Comparison of ENCODE assay signal across 33 cellular contexts in the genomic region with DNA sequence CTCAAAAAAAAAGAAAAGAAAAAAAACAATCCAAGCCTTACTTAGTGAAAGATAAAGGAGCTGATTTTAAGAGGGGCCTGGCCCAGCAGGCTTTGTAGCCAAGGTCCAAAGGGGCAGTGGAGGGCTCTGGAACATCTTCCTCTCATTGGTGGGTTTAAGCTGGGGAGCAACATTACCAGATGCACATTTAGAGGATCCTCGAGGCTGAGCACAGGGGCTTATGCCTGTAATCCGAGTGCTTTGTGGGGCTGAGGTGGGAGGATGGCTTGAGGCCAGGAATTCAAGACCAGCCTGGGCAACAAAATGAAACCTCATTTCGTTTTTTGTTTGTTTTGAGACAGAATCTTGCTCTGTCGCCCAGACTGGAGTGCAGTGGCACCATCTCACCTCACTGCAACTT. TPM values are rescaled to one million over a fixed set of nuclear protein-coding genes. Genes with fewer than 3 reads are reported as not detected.
DNase-seq lines count a peak whose midpoint lies in the region; ATAC-seq and TF ChIP-seq lines count a peak whose summit lies in the region.
"Had no signal": no experiment of that assay in that cellular context is flagged by ENCODE, and none has a peak within 500 bp of the region (broad histone marks: within the 10 kb centered on the region; RNA-seq: fewer than 3 reads in every experiment).

No MANE protein-coding gene starts in this region.

- no peaks in the 10 kb centered on the region for H3K9me3 ChIP-seq in WERI-Rb-1 (ENCODE audit: severe bottlenecking)
- H3K9me3 ChIP-seq: A549, right atrium auricular region, spleen, thoracic aorta, vagina had no signal

- no peak for TF ChIP-seq CTCF in WERI-Rb-1 (IDR thresholded peaks at IDR 0.05; ENCODE audit: low read depth, low read length)
- no peak for TF ChIP-seq CTCF in nephron (IDR thresholded peaks at IDR 0.05; ENCODE audit: unreplicated experiment in 3 of 3)
- no peak for TF ChIP-seq CTCF in omental fat pad (IDR thresholded peaks at IDR 0.05)
- no peak for TF ChIP-seq CTCF in foreskin keratinocyte (conservative IDR thresholded peaks at IDR 0.05)

- H3K36me3 Mint-ChIP-seq in nephron (ENCODE audit: low read depth) = no peaks in the 10 kb centered on the region
- H3K36me3 Mint-ChIP-seq: activated naive CD4-positive, alpha-beta T cell treated with anti-CD3 and anti-CD28 coated beads, Interleukin-2, amount 50 U/mL, for 24 hours; CD4-positive, CD25-positive, alpha-beta regulatory T cell; immature natural killer cell had no signal

- no peak overlapping the region for H3K4me3 Mint-ChIP-seq in nephron
- H3K4me3 Mint-ChIP-seq: activated CD8-positive, alpha-beta T cell treated with anti-CD3 and anti-CD28 coated beads for 36 hours; activated naive CD4-positive, alpha-beta T cell treated with anti-CD3 and anti-CD28 coated beads, Interleukin-2, amount 50 U/mL, for 24 hours; activated T-helper 17 cell treated with anti-CD3 and anti-CD28 coated beads, Interleukin-2, amount 50 U/mL, for 72 hours; CD4-positive, CD25-positive, alpha-beta regulatory T cell; immature natural killer cell; neural crest cell; stimulated activated naive CD8-positive, alpha-beta T cell treated with anti-CD3 and anti-CD28 coated beads, Interleukin-15, Interleukin-2, amounts not matched to agents 100 ng/mL and 50 ng/mL, for 24 hours had no signal

- H3K9me3 Mint-ChIP-seq in nephron = no peaks in the 10 kb centered on the region
- H3K9me3 Mint-ChIP-seq: activated CD8-positive, alpha-beta T cell treated with anti-CD3 and anti-CD28 coated beads for 36 hours; activated naive CD4-positive, alpha-beta T cell treated with anti-CD3 and anti-CD28 coated beads, Interleukin-2, amount 50 U/mL, for 24 hours; activated T-helper 17 cell treated with anti-CD3 and anti-CD28 coated beads, Interleukin-2, amount 50 U/mL, for 72 hours; CD4-positive, CD25-positive, alpha-beta regulatory T cell; immature natural killer cell; neural crest cell; stimulated activated naive CD8-positive, alpha-beta T cell treated with anti-CD3 and anti-CD28 coated beads, Interleukin-15, Interleukin-2, amounts not matched to agents 100 ng/mL and 50 ng/mL, for 24 hours had no signal

- DNase-seq in DMS79 (lab: John Stamatoyannopoulos, UW) (peak; percentile 73), NCI-H1105 treated with DMSO at 0.1 percent for 48 hours (lab: John Stamatoyannopoulos, UW) (peak; percentile 47), WERI-Rb-1 (peak; percentile 56), omental fat pad (ENCODE audit: low spot score) (no peak), foreskin keratinocyte (no peak), LoVo (ENCODE audit: low spot score) (no peak)
- DNase-seq: activated CD8-positive, alpha-beta T cell treated with anti-CD3 and anti-CD28 coated beads for 36 hours; AML-193; amygdala; CD4-positive, CD25-positive, alpha-beta regulatory T cell; GM23248; immature natural killer cell; left cardiac atrium; NCI-H146; NCI-H526; Right ventricle myocardium superior; spleen; stimulated activated CD4-positive, alpha-beta T cell treated with anti-CD3 and anti-CD28 coated beads, Interleukin-2, amount 100 ng/mL, for 24 hours; T-helper 2 cell had no signal

- H3K4me3 ChIP-seq in WERI-Rb-1 (ENCODE audit: low read depth, low read length) = no peak overlapping the region
- H3K4me3 ChIP-seq: A549, GM23248, right atrium auricular region, spleen, thoracic aorta, vagina had no signal

- H3K27me3 ChIP-seq in WERI-Rb-1 (ENCODE audit: insufficient read depth, low read depth, severe bottlenecking) = no peaks in the 10 kb centered on the region
- H3K27me3 ChIP-seq in foreskin keratinocyte = no peaks in the 10 kb centered on the region
- H3K27me3 ChIP-seq: right atrium auricular region, spleen, vagina had no signal

- peaks cover 9% of the 10 kb centered on the region for H3K27me3 Mint-ChIP-seq in nephron (ENCODE audit: low read depth)
- H3K27me3 Mint-ChIP-seq: activated CD8-positive, alpha-beta T cell treated with anti-CD3 and anti-CD28 coated beads for 36 hours; activated naive CD4-positive, alpha-beta T cell treated with anti-CD3 and anti-CD28 coated beads, Interleukin-2, amount 50 U/mL, for 24 hours; activated T-helper 17 cell treated with anti-CD3 and anti-CD28 coated beads, Interleukin-2, amount 50 U/mL, for 72 hours; stimulated activated naive CD8-positive, alpha-beta T cell treated with anti-CD3 and anti-CD28 coated beads, Interleukin-15, Interleukin-2, amounts not matched to agents 100 ng/mL and 50 ng/mL, for 24 hours had no signal

- H3K27ac Mint-ChIP-seq in nephron = peak overlapping the region in 2 of 3 experiments; percentile 37 to 50
- H3K27ac Mint-ChIP-seq: activated CD8-positive, alpha-beta T cell treated with anti-CD3 and anti-CD28 coated beads for 36 hours; activated naive CD4-positive, alpha-beta T cell treated with anti-CD3 and anti-CD28 coated beads, Interleukin-2, amount 50 U/mL, for 24 hours; activated T-helper 17 cell treated with anti-CD3 and anti-CD28 coated beads, Interleukin-2, amount 50 U/mL, for 72 hours; CD4-positive, CD25-positive, alpha-beta regulatory T cell; immature natural killer cell; stimulated activated naive CD8-positive, alpha-beta T cell treated with anti-CD3 and anti-CD28 coated beads, Interleukin-15, Interleukin-2, amounts not matched to agents 100 ng/mL and 50 ng/mL, for 24 hours had no signal

- no peaks in the 10 kb centered on the region for H3K4me1 ChIP-seq in foreskin keratinocyte
- H3K4me1 ChIP-seq: A549, right atrium auricular region, spleen, vagina had no signal

- no peak for ATAC-seq in omental fat pad (ENCODE audit: low FRiP score)
- no peak for ATAC-seq in foreskin keratinocyte
- no peak for ATAC-seq in GM18502 (IDR thresholded peaks at IDR 0.05; ENCODE audit: poor library complexity, unreplicated experiment)
- ATAC-seq: activated CD8-positive, alpha-beta T cell treated with anti-CD3 and anti-CD28 coated beads for 36 hours; activated T-helper 17 cell treated with anti-CD3 and anti-CD28 coated beads, Interleukin-2, amount 50 U/mL, for 72 hours; left cardiac atrium; Panc1 had no signal

- peak overlapping the region; percentile 17 for H3K27ac ChIP-seq in WERI-Rb-1
- no peak overlapping the region for H3K27ac ChIP-seq in foreskin keratinocyte
- H3K27ac ChIP-seq: A549, GM23248, KMS-11, right atrium auricular region, spleen, thoracic aorta, vagina had no signal

- H3K4me1 Mint-ChIP-seq in nephron = no peaks in the 10 kb centered on the region
- H3K4me1 Mint-ChIP-seq: activated naive CD4-positive, alpha-beta T cell treated with anti-CD3 and anti-CD28 coated beads, Interleukin-2, amount 50 U/mL, for 24 hours; activated T-helper 17 cell treated with anti-CD3 and anti-CD28 coated beads, Interleukin-2, amount 50 U/mL, for 72 hours; CD4-positive, CD25-positive, alpha-beta regulatory T cell; immature natural killer cell had no signal

- H3K36me3 ChIP-seq in WERI-Rb-1 = no peaks in the 10 kb centered on the region
- H3K36me3 ChIP-seq: right atrium auricular region, spleen, thoracic aorta, vagina had no signal

RNA-seq across cellular contexts. Expression of gene TMEM160, which starts 8.0 kb away (rescaled TPM):
- 10 to 100 TPM; 17.5 to 35.0 (median 22.8) TPM for total RNA-seq in omental fat pad
- 39.6 and 41.3 TPM in 2 replicates for total RNA-seq in foreskin keratinocyte
- 56.7 and 56.8 TPM in 2 replicates for polyA plus RNA-seq in foreskin keratinocyte

RNA-seq across cellular contexts. Expression of gene NPAS1, which starts 36.8 kb away (rescaled TPM):
- total RNA-seq in omental fat pad (1 to 10 TPM in 2 of 4 donors, not detected in 2; 1.3 to 1.4 TPM), foreskin keratinocyte (0.35 and 0.44 TPM in 2 replicates)
- 0.49 and 0.68 TPM in 2 replicates for polyA plus RNA-seq in foreskin keratinocyte
- total RNA-seq: Daoy, lung microvascular endothelial cell, Right ventricle myocardium superior had no signal
- polyA plus RNA-seq: immature natural killer cell had no signal

RNA-seq across cellular contexts. Expression of gene ZC3H4, which starts 57.2 kb away (rescaled TPM):
- 10 to 100 TPM; 13.1 to 20.9 (median 18.0) TPM for total RNA-seq in omental fat pad
- total RNA-seq in foreskin keratinocyte = 27.1 and 27.3 TPM in 2 replicates
- 7.5 and 8.4 TPM in 2 replicates for polyA plus RNA-seq in foreskin keratinocyte

Comparison
In these comparisons a context has a peak if more than half of its experiments do, and no peak if none do; other contexts are left out.
1. DNase-seq: peak in DMS79 (single experiment), NCI-H1105 treated with DMSO at 0.1 percent for 48 hours (single experiment) and WERI-Rb-1 (single experiment); none in omental fat pad (single experiment), foreskin keratinocyte (0 of 2) and LoVo (single experiment).